In the genomic region with DNA sequence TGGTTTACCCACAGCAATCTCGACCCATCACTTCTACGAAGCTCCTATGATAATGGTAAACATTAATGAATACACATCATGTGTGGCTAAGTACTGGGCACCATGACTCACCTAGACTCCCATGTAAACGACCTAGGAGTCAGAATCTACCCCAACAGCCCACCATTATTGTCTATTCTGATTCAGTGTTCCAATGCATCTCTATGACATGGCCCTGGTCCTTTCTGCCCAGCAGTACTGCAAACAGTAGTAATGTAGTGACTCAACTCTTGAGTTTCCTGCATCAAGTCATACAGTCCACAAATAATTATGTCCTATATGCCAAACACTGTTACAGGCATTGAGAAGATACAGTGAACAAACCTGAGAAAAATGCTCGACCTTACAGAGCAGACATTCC, we compare ENCODE assay signal across 1 cellular context.
TF ChIP-seq lines count a peak whose summit lies in the region.

No MANE protein-coding gene starts in this region.

TF ChIP-seq in HepG2, 621 proteins besides CTCF, POLR2A, EP300 and RAD21 (continued from another document):
- TF ChIP-seq, protein P1, sequence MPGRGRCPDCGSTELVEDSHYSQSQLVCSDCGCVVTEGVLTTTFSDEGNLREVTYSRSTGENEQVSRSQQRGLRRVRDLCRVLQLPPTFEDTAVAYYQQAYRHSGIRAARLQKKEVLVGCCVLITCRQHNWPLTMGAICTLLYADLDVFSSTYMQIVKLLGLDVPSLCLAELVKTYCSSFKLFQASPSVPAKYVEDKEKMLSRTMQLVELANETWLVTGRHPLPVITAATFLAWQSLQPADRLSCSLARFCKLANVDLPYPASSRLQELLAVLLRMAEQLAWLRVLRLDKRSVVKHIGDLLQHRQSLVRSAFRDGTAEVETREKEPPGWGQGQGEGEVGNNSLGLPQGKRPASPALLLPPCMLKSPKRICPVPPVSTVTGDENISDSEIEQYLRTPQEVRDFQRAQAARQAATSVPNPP (CRISPR knock-in tag; IDR thresholded peaks at IDR 0.05): no peak
- TF ChIP-seq FOXP1 (IDR thresholded peaks at IDR 0.05) (no peak), FOXP1 (CRISPR knock-in tag; IDR thresholded peaks at IDR 0.05) (no peak), TMF1 (CRISPR knock-in tag; IDR thresholded peaks at IDR 0.05; ENCODE audit: low read depth) (no peak)
TF ChIP-seq in HepG2: peak in this region for 0.
